1 cellular context compared by ENCODE assay signal in genomic region chr1:42751511-42752070, GRCh38.
TF ChIP-seq lines count a peak whose summit lies in the region.

No MANE protein-coding gene starts in this region.

TF ChIP-seq in K562, 482 proteins besides CTCF, POLR2A, EP300 and RAD21:
- TF ChIP-seq ZNF431 (CRISPR knock-in tag; IDR thresholded peaks at IDR 0.05): peak; percentile 95
